ENCODE assay signal across 31 cellular contexts in the genomic region with DNA sequence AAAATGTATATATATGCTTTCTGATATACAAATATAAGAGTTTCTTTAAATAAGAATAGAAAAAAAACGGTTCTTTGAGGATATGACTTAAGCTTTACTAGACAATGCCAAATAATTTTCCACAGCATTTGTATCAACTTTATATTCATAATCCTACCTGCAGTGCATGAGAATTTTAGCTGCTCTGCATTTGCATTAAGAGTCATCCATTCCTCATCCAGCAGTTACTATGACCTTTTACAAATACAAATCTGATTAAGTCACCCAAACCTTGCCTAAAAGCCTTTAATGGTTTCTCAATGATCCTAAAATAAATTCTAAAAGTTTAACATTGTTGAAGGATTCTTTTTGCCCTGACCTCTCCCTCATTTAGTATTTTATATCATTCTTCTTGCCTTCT.
"Had no signal": no experiment of that assay in that cellular context is flagged by ENCODE, and none has a peak within 500 bp of the region (broad histone marks: within the 10 kb centered on the region; RNA-seq: fewer than 3 reads in every experiment).

No MANE protein-coding gene starts in this region.

- H3K27ac Mint-ChIP-seq: activated CD4-positive, alpha-beta memory T cell treated with anti-CD3 and anti-CD28 coated beads for 36 hours; activated CD4-positive, alpha-beta T cell treated with anti-CD3 and anti-CD28 coated beads for 36 hours; activated CD4-positive, alpha-beta T cell treated with anti-CD3 and anti-CD28 coated beads, Interleukin-2, amount 10 ng/mL, durations not matched to agents 24 days and 14 days; activated CD8-positive, alpha-beta memory T cell treated with anti-CD3 and anti-CD28 coated beads, Interleukin-2, amount 10 ng/mL, durations not matched to agents 7 days and 5 days; activated CD8-positive, alpha-beta T cell treated with anti-CD3 and anti-CD28 coated beads, Interleukin-2, amount 10 ng/mL, durations not matched to agents 7 days and 5 days; activated naive CD4-positive, alpha-beta T cell treated with anti-CD3 and anti-CD28 coated beads for 36 hours; activated naive CD4-positive, alpha-beta T cell treated with anti-CD3 and anti-CD28 coated beads, Interleukin-2, amount 50 U/mL, for 24 hours; activated naive CD8-positive, alpha-beta T cell treated with anti-CD3 and anti-CD28 coated beads for 36 hours; activated naive CD8-positive, alpha-beta T cell treated with anti-CD3 and anti-CD28 coated beads, Interleukin-2, amount 50 U/mL, for 24 hours; activated T-cell treated with anti-CD3 and anti-CD28 coated beads, Interleukin-2, amount 50 U/mL, for 72 hours; brain; dendritic cell treated with granulocyte-macrophage colony-stimulating factor and Interleukin-4, amounts not matched to agents 40 ng/mL and 50 ng/mL, for 4 days; endodermal cell had no signal

- H3K36me3 ChIP-seq: adrenal gland, breast epithelium, esophagus squamous epithelium had no signal

- ATAC-seq: activated CD4-positive, alpha-beta T cell treated with anti-CD3 and anti-CD28 coated beads for 36 hours; activated CD8-positive, alpha-beta memory T cell treated with anti-CD3 and anti-CD28 coated beads, Interleukin-2, amount 10 ng/mL, durations not matched to agents 7 days and 5 days; activated CD8-positive, alpha-beta T cell treated with anti-CD3 and anti-CD28 coated beads, Interleukin-2, amount 10 ng/mL, durations not matched to agents 7 days and 5 days; activated naive CD8-positive, alpha-beta T cell treated with anti-CD3 and anti-CD28 coated beads, Interleukin-2, amount 50 U/mL, for 24 hours; activated T-cell treated with anti-CD3 and anti-CD28 coated beads, Interleukin-2, amount 50 U/mL, for 72 hours had no signal

- H3K4me3 ChIP-seq: adrenal gland, breast epithelium, coronary artery, dorsolateral prefrontal cortex, esophagus squamous epithelium had no signal

- DNase-seq: activated CD4-positive, alpha-beta memory T cell treated with anti-CD3 and anti-CD28 coated beads for 36 hours; activated CD4-positive, alpha-beta T cell treated with anti-CD3 and anti-CD28 coated beads for 36 hours; activated CD4-positive, alpha-beta T cell treated with anti-CD3 and anti-CD28 coated beads, Interleukin-2, amount 10 ng/mL, durations not matched to agents 24 days and 14 days; activated CD4-positive, CD25-positive, alpha-beta regulatory T cell; activated CD4-positive, CD25-positive, alpha-beta regulatory T cell treated with anti-CD3 and anti-CD28 coated beads, Interleukin-2, amount 50 U/mL, for 72 hours; activated CD8-positive, alpha-beta memory T cell treated with anti-CD3 and anti-CD28 coated beads, Interleukin-2, amount 10 ng/mL, durations not matched to agents 7 days and 5 days; activated CD8-positive, alpha-beta memory T cell treated with anti-CD3 and anti-CD28 coated beads, Interleukin-2, amount 50 U/mL, for 4 hours; activated CD8-positive, alpha-beta T cell treated with anti-CD3 and anti-CD28 coated beads, Interleukin-2, amount 10 ng/mL, durations not matched to agents 7 days and 5 days; activated gamma-delta T cell treated with Interleukin-2 at 50 U/mL for 16 hours; activated naive CD4-positive, alpha-beta T cell treated with anti-CD3 and anti-CD28 coated beads for 36 hours; activated naive CD8-positive, alpha-beta T cell treated with anti-CD3 and anti-CD28 coated beads for 36 hours; activated naive CD8-positive, alpha-beta T cell treated with anti-CD3 and anti-CD28 coated beads, Interleukin-2, amount 50 U/mL, for 24 hours; activated T-cell treated with anti-CD3 and anti-CD28 coated beads, Interleukin-2, amount 50 U/mL, for 1 hour; activated T-cell treated with anti-CD3 and anti-CD28 coated beads, Interleukin-2, amount 50 U/mL, for 72 hours; adrenal gland; amygdala; aorta; dorsolateral prefrontal cortex; effector memory CD4-positive, alpha-beta T cell; endodermal cell; erythroblast; esophagus squamous epithelium; head of caudate nucleus; hippocampal formation; T-helper 2 cell had no signal

- H3K27ac ChIP-seq: adrenal gland, breast epithelium, coronary artery, dorsolateral prefrontal cortex, esophagus squamous epithelium had no signal

- H3K27me3 ChIP-seq: adrenal gland, breast epithelium, dorsolateral prefrontal cortex, esophagus squamous epithelium had no signal

- H3K9me3 ChIP-seq: adrenal gland, breast epithelium, esophagus squamous epithelium had no signal

- H3K27me3 Mint-ChIP-seq: activated CD4-positive, alpha-beta memory T cell treated with anti-CD3 and anti-CD28 coated beads for 36 hours; activated CD4-positive, alpha-beta T cell treated with anti-CD3 and anti-CD28 coated beads for 36 hours; activated CD4-positive, alpha-beta T cell treated with anti-CD3 and anti-CD28 coated beads, Interleukin-2, amount 10 ng/mL, durations not matched to agents 24 days and 14 days; activated CD8-positive, alpha-beta memory T cell treated with anti-CD3 and anti-CD28 coated beads, Interleukin-2, amount 10 ng/mL, durations not matched to agents 7 days and 5 days; activated naive CD4-positive, alpha-beta T cell treated with anti-CD3 and anti-CD28 coated beads, Interleukin-2, amount 50 U/mL, for 24 hours; activated naive CD8-positive, alpha-beta T cell treated with anti-CD3 and anti-CD28 coated beads for 36 hours; activated naive CD8-positive, alpha-beta T cell treated with anti-CD3 and anti-CD28 coated beads, Interleukin-2, amount 50 U/mL, for 24 hours; brain; central memory CD8-positive, alpha-beta T cell; dendritic cell treated with granulocyte-macrophage colony-stimulating factor and Interleukin-4, amounts not matched to agents 40 ng/mL and 50 ng/mL, for 4 days had no signal

- H3K36me3 Mint-ChIP-seq: activated CD4-positive, alpha-beta memory T cell treated with anti-CD3 and anti-CD28 coated beads for 36 hours; activated CD8-positive, alpha-beta memory T cell treated with anti-CD3 and anti-CD28 coated beads, Interleukin-2, amount 10 ng/mL, durations not matched to agents 7 days and 5 days; activated naive CD4-positive, alpha-beta T cell treated with anti-CD3 and anti-CD28 coated beads, Interleukin-2, amount 50 U/mL, for 24 hours; activated naive CD8-positive, alpha-beta T cell treated with anti-CD3 and anti-CD28 coated beads for 36 hours; brain had no signal

- H3K9me3 Mint-ChIP-seq: activated CD4-positive, alpha-beta T cell treated with anti-CD3 and anti-CD28 coated beads, Interleukin-2, amount 10 ng/mL, durations not matched to agents 24 days and 14 days; activated naive CD4-positive, alpha-beta T cell treated with anti-CD3 and anti-CD28 coated beads for 36 hours; brain; dendritic cell treated with granulocyte-macrophage colony-stimulating factor and Interleukin-4, amounts not matched to agents 40 ng/mL and 50 ng/mL, for 4 days; endodermal cell had no signal

- H3K4me1 ChIP-seq: adrenal gland, breast epithelium, esophagus squamous epithelium had no signal

- H3K4me1 Mint-ChIP-seq: activated CD4-positive, alpha-beta T cell treated with anti-CD3 and anti-CD28 coated beads for 36 hours; activated CD4-positive, alpha-beta T cell treated with anti-CD3 and anti-CD28 coated beads, Interleukin-2, amount 10 ng/mL, durations not matched to agents 24 days and 14 days; activated CD8-positive, alpha-beta memory T cell treated with anti-CD3 and anti-CD28 coated beads, Interleukin-2, amount 10 ng/mL, durations not matched to agents 7 days and 5 days; activated naive CD4-positive, alpha-beta T cell treated with anti-CD3 and anti-CD28 coated beads, Interleukin-2, amount 50 U/mL, for 24 hours; activated naive CD8-positive, alpha-beta T cell treated with anti-CD3 and anti-CD28 coated beads for 36 hours; activated naive CD8-positive, alpha-beta T cell treated with anti-CD3 and anti-CD28 coated beads, Interleukin-2, amount 50 U/mL, for 24 hours; central memory CD8-positive, alpha-beta T cell had no signal

- H3K4me3 Mint-ChIP-seq: activated CD4-positive, alpha-beta memory T cell treated with anti-CD3 and anti-CD28 coated beads for 36 hours; activated CD4-positive, alpha-beta T cell treated with anti-CD3 and anti-CD28 coated beads for 36 hours; activated CD4-positive, alpha-beta T cell treated with anti-CD3 and anti-CD28 coated beads, Interleukin-2, amount 10 ng/mL, durations not matched to agents 24 days and 14 days; activated CD8-positive, alpha-beta memory T cell treated with anti-CD3 and anti-CD28 coated beads, Interleukin-2, amount 10 ng/mL, durations not matched to agents 7 days and 5 days; activated CD8-positive, alpha-beta T cell treated with anti-CD3 and anti-CD28 coated beads, Interleukin-2, amount 10 ng/mL, durations not matched to agents 7 days and 5 days; activated naive CD4-positive, alpha-beta T cell treated with anti-CD3 and anti-CD28 coated beads for 36 hours; activated naive CD4-positive, alpha-beta T cell treated with anti-CD3 and anti-CD28 coated beads, Interleukin-2, amount 50 U/mL, for 24 hours; activated naive CD8-positive, alpha-beta T cell treated with anti-CD3 and anti-CD28 coated beads for 36 hours; activated naive CD8-positive, alpha-beta T cell treated with anti-CD3 and anti-CD28 coated beads, Interleukin-2, amount 50 U/mL, for 24 hours; activated T-cell treated with anti-CD3 and anti-CD28 coated beads, Interleukin-2, amount 50 U/mL, for 72 hours; brain; central memory CD8-positive, alpha-beta T cell; dendritic cell treated with granulocyte-macrophage colony-stimulating factor and Interleukin-4, amounts not matched to agents 40 ng/mL and 50 ng/mL, for 4 days; endodermal cell had no signal
